27 cellular contexts compared by ENCODE assay signal in the genomic region with DNA sequence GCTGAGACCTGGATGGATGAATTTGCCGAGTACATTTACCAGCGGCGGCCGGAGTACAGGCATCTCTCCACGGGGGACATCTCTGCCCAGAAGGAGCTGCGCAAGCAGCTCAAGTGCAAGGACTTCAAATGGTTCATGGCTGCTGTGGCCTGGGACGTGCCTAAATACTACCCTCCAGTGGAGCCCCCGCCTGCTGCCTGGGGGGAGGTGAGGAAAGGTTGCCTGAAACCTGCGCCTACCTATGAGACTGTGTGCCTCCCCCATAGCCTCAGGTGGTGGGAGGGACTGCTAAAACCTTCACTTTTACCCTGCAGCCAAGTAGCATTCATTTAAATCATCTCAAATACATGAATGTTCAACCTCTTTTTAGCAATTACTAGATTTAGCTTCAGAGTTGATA.
"Had no signal": no experiment of that assay in that cellular context is flagged by ENCODE, and none has a peak within 500 bp of the region (broad histone marks: within the 10 kb centered on the region; RNA-seq: fewer than 3 reads in every experiment).

No MANE protein-coding gene starts in this region.

- FAIRE-seq: astrocyte, TTC549 had no signal

- DNase-seq: activated CD4-positive, alpha-beta memory T cell treated with anti-CD3 and anti-CD28 coated beads, Interleukin-2, amount 10 ng/mL, durations not matched to agents 7 days and 5 days; activated CD4-positive, alpha-beta T cell treated with anti-CD3 and anti-CD28 coated beads, Interleukin-2, amount 10 ng/mL, durations not matched to agents 7 days and 5 days; activated CD4-positive, CD25-positive, alpha-beta regulatory T cell; activated gamma-delta T cell; activated naive CD4-positive, alpha-beta T cell treated with anti-CD3 and anti-CD28 coated beads for 36 hours; activated T-cell treated with anti-CD3 and anti-CD28 coated beads for 4 hours; activated T-cell treated with anti-CD3 and anti-CD28 coated beads, Interleukin-2, amount 50 U/mL, for 48 hours; amygdala; NCI-H1092; NCI-H1417; NCI-H1694 treated with DMSO at 0.1 percent for 48 hours; NCI-H2029 treated with DMSO at 0.1 percent for 48 hours; NCI-H2171 treated with DMSO at 0.1 percent for 48 hours; NCI-H510A treated with DMSO at 0.1 percent for 48 hours; RPMI8226; T-cell; T-helper 2 cell; T1000 had no signal

- H3K4me3 Mint-ChIP-seq: activated CD4-positive, alpha-beta memory T cell treated with anti-CD3 and anti-CD28 coated beads, Interleukin-2, amount 10 ng/mL, durations not matched to agents 7 days and 5 days; activated CD4-positive, alpha-beta T cell treated with anti-CD3 and anti-CD28 coated beads, Interleukin-2, amount 10 ng/mL, durations not matched to agents 7 days and 5 days; activated naive CD4-positive, alpha-beta T cell treated with anti-CD3 and anti-CD28 coated beads for 36 hours; activated naive CD8-positive, alpha-beta T cell; activated T-helper 17 cell treated with anti-CD3 and anti-CD28 coated beads, Interleukin-2, amount 50 U/mL, for 72 hours; brain; central memory CD8-positive, alpha-beta T cell; T-cell had no signal

- H3K4me1 Mint-ChIP-seq: activated CD4-positive, alpha-beta memory T cell treated with anti-CD3 and anti-CD28 coated beads, Interleukin-2, amount 10 ng/mL, durations not matched to agents 7 days and 5 days; activated CD4-positive, alpha-beta T cell treated with anti-CD3 and anti-CD28 coated beads, Interleukin-2, amount 10 ng/mL, durations not matched to agents 7 days and 5 days; activated T-helper 17 cell treated with anti-CD3 and anti-CD28 coated beads, Interleukin-2, amount 50 U/mL, for 72 hours; central memory CD8-positive, alpha-beta T cell; T-cell had no signal

- H3K27me3 Mint-ChIP-seq: activated CD4-positive, alpha-beta memory T cell treated with anti-CD3 and anti-CD28 coated beads, Interleukin-2, amount 10 ng/mL, durations not matched to agents 7 days and 5 days; activated CD4-positive, alpha-beta T cell treated with anti-CD3 and anti-CD28 coated beads, Interleukin-2, amount 10 ng/mL, durations not matched to agents 7 days and 5 days; activated T-helper 17 cell treated with anti-CD3 and anti-CD28 coated beads, Interleukin-2, amount 50 U/mL, for 72 hours; brain; central memory CD8-positive, alpha-beta T cell had no signal

- H3K9ac ChIP-seq: KMS-11 had no signal

- H3K4me2 ChIP-seq: KMS-11 had no signal

- H3K9me3 Mint-ChIP-seq: activated CD4-positive, alpha-beta memory T cell treated with anti-CD3 and anti-CD28 coated beads, Interleukin-2, amount 10 ng/mL, durations not matched to agents 7 days and 5 days; activated CD4-positive, alpha-beta T cell treated with anti-CD3 and anti-CD28 coated beads, Interleukin-2, amount 10 ng/mL, durations not matched to agents 7 days and 5 days; activated naive CD4-positive, alpha-beta T cell treated with anti-CD3 and anti-CD28 coated beads for 36 hours; activated T-helper 17 cell treated with anti-CD3 and anti-CD28 coated beads, Interleukin-2, amount 50 U/mL, for 72 hours; brain; central memory CD8-positive, alpha-beta T cell; T-cell had no signal

- H3K27ac Mint-ChIP-seq: activated CD4-positive, alpha-beta memory T cell treated with anti-CD3 and anti-CD28 coated beads, Interleukin-2, amount 10 ng/mL, durations not matched to agents 7 days and 5 days; activated CD4-positive, alpha-beta T cell treated with anti-CD3 and anti-CD28 coated beads, Interleukin-2, amount 10 ng/mL, durations not matched to agents 7 days and 5 days; activated naive CD4-positive, alpha-beta T cell treated with anti-CD3 and anti-CD28 coated beads for 36 hours; activated naive CD8-positive, alpha-beta T cell; activated T-helper 17 cell treated with anti-CD3 and anti-CD28 coated beads, Interleukin-2, amount 50 U/mL, for 72 hours; brain; T-cell had no signal

- H3K36me3 Mint-ChIP-seq: activated naive CD8-positive, alpha-beta T cell; brain; T-cell had no signal

- H3K27ac ChIP-seq: KMS-11, SK-N-MC had no signal

- ATAC-seq: activated T-helper 17 cell treated with anti-CD3 and anti-CD28 coated beads, Interleukin-2, amount 50 U/mL, for 72 hours; Right ventricle myocardium inferior; T-cell had no signal

- H3K4me3 ChIP-seq: SK-N-MC had no signal
